Comparison of ENCODE assay signal across 1 cellular context in the genomic region with DNA sequence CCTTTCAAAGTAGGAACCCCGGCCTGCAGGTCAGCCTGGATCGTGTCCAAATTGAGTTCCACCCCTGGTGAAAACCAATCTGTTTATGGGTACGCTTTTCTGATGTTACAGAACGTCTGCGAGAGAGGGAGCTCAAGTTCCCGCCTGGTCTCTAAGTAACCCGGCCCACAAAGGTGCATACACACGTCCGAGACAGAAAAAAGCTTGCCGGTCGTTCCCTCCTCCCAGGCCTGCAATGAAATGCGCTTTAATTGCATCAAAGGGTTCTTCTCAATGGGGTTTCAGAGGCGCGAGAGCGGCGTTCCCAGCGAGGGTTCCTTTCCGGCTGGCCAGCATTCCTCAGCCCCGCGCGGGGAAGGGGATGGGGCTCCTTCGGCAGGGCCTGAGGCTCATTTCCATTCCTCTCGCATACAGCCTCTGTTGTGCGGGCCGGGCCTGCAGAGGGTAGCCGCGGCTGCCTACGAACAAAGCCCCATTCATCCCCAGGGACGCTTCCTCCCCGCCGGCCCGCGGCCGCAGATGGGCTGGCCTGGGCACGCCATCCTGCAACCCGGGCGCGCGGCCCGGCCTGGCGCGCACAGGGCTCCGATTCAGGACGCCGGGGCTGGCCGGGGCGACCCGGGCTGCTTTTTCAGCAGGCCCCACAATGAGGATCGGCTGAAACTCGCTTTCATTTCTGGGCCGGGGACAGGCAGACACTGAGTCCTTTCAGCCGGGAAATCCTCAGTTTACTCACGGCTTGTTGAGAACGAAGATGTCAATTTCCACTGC.
TF ChIP-seq lines count a peak whose summit lies in the region.

No MANE protein-coding gene starts in this region.

TF ChIP-seq in HepG2, 621 proteins besides CTCF, POLR2A, EP300 and RAD21 (continued from another document and continues in another):
- TF ChIP-seq, protein P1, sequence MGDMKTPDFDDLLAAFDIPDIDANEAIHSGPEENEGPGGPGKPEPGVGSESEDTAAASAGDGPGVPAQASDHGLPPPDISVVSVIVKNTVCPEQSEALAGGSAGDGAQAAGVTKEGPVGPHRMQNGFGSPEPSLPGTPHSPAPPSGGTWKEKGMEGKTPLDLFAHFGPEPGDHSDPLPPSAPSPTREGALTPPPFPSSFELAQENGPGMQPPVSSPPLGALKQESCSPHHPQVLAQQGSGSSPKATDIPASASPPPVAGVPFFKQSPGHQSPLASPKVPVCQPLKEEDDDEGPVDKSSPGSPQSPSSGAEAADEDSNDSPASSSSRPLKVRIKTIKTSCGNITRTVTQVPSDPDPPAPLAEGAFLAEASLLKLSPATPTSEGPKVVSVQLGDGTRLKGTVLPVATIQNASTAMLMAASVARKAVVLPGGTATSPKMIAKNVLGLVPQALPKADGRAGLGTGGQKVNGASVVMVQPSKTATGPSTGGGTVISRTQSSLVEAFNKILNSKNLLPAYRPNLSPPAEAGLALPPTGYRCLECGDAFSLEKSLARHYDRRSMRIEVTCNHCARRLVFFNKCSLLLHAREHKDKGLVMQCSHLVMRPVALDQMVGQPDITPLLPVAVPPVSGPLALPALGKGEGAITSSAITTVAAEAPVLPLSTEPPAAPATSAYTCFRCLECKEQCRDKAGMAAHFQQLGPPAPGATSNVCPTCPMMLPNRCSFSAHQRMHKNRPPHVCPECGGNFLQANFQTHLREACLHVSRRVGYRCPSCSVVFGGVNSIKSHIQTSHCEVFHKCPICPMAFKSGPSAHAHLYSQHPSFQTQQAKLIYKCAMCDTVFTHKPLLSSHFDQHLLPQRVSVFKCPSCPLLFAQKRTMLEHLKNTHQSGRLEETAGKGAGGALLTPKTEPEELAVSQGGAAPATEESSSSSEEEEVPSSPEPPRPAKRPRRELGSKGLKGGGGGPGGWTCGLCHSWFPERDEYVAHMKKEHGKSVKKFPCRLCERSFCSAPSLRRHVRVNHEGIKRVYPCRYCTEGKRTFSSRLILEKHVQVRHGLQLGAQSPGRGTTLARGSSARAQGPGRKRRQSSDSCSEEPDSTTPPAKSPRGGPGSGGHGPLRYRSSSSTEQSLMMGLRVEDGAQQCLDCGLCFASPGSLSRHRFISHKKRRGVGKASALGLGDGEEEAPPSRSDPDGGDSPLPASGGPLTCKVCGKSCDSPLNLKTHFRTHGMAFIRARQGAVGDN (CRISPR knock-in tag; IDR thresholded peaks at IDR 0.05): peak; percentile 88
- TF ChIP-seq ZSCAN12 (CRISPR knock-in tag; IDR thresholded peaks at IDR 0.05) (no peak), MTF1 (CRISPR knock-in tag; IDR thresholded peaks at IDR 0.05) (0 out of 2 replicates have a peak, but pooled peaks have one; percentile 64), ZFAT (CRISPR knock-in tag; conservative IDR thresholded peaks at IDR 0.05) (0 out of 2 replicates have a peak, but pooled peaks have one; percentile 32), MAFK (conservative IDR thresholded peaks at IDR 0.05 in 1 of 2, IDR thresholded peaks at IDR 0.05 in 1 of 2; ENCODE audit: low read length in 2 of 2) (no peak), ZNF207 (IDR thresholded peaks at IDR 0.05; ENCODE audit: borderline replicate concordance) (no peak), ARNTL (CRISPR knock-in tag; IDR thresholded peaks at IDR 0.05) (no peak), ZNF766 (CRISPR knock-in tag; IDR thresholded peaks at IDR 0.05; ENCODE audit: borderline replicate concordance) (no peak), HMGA1 (CRISPR knock-in tag; conservative IDR thresholded peaks at IDR 0.05) (no peak), ZNF891 (CRISPR knock-in tag; IDR thresholded peaks at IDR 0.05) (peak; percentile 36), HES4 (CRISPR knock-in tag; IDR thresholded peaks at IDR 0.05; ENCODE audit: borderline replicate concordance) (peak; percentile 42; the same call in 1 of the 2 replicates), POLR2AphosphoS5 (IDR thresholded peaks at IDR 0.05; ENCODE audit: low read depth, low read length) (peak; percentile 44), SRY (CRISPR knock-in tag; IDR thresholded peaks at IDR 0.05) (peak; percentile 40; the same call in 1 of the 2 replicates), SALL1 (CRISPR knock-in tag; IDR thresholded peaks at IDR 0.05) (peak; percentile 49), KAT7 (CRISPR knock-in tag; IDR thresholded peaks at IDR 0.05; ENCODE audit: borderline replicate concordance) (no peak), FIP1L1 (IDR thresholded peaks at IDR 0.05; ENCODE audit: borderline replicate concordance, insufficient read depth, low read depth, low read length) (0 out of 2 replicates have a peak, but pooled peaks have one; percentile 46), KDM2A (CRISPR knock-in tag; IDR thresholded peaks at IDR 0.05; ENCODE audit: borderline replicate concordance, low read depth) (peak; percentile 68), ZNF709 (CRISPR knock-in tag; IDR thresholded peaks at IDR 0.05) (no peak), HDAC1 (CRISPR knock-in tag; IDR thresholded peaks at IDR 0.05) (no peak), ATRX (CRISPR knock-in tag; IDR thresholded peaks at IDR 0.05; ENCODE audit: borderline replicate concordance) (no peak), SPEN (CRISPR knock-in tag; IDR thresholded peaks at IDR 0.05; ENCODE audit: low read depth) (peak; percentile 65), ZNF558 (CRISPR knock-in tag; IDR thresholded peaks at IDR 0.05; ENCODE audit: borderline replicate concordance) (no peak), ZNF17 (CRISPR knock-in tag; IDR thresholded peaks at IDR 0.05) (no peak), REXO4 (CRISPR knock-in tag; IDR thresholded peaks at IDR 0.05; ENCODE audit: borderline replicate concordance) (0 out of 2 replicates have a peak, but pooled peaks have one; percentile 16), ZNF354B (CRISPR knock-in tag; IDR thresholded peaks at IDR 0.05) (no peak), TOE1 (CRISPR knock-in tag; IDR thresholded peaks at IDR 0.05) (no peak; the same call in 1 of the 2 replicates), KLF16 (CRISPR knock-in tag; IDR thresholded peaks at IDR 0.05) (no peak), SRSF9 (IDR thresholded peaks at IDR 0.05; ENCODE audit: borderline replicate concordance, insufficient read depth, low read depth, low read length, poor library complexity, severe bottlenecking) (no peak), ZIK1 (CRISPR knock-in tag; IDR thresholded peaks at IDR 0.05; ENCODE audit: borderline replicate concordance, low read depth) (no peak), BORCS8-MEF2B (CRISPR knock-in tag; IDR thresholded peaks at IDR 0.05) (peak; percentile 25; the same call in 1 of the 2 replicates), JUNB (CRISPR knock-in tag; IDR thresholded peaks at IDR 0.05; ENCODE audit: borderline replicate concordance) (no peak), HNRNPLL (IDR thresholded peaks at IDR 0.05; ENCODE audit: low read depth, low read length, poor library complexity, severe bottlenecking) (peak; percentile 75), REPIN1 (CRISPR knock-in tag; IDR thresholded peaks at IDR 0.05; ENCODE audit: borderline replicate concordance, low read depth) (peak; percentile 68; the same call in 1 of the 2 replicates), GLI4 (CRISPR knock-in tag; IDR thresholded peaks at IDR 0.05; ENCODE audit: borderline replicate concordance) (no peak)
- TF ChIP-seq, protein P2, sequence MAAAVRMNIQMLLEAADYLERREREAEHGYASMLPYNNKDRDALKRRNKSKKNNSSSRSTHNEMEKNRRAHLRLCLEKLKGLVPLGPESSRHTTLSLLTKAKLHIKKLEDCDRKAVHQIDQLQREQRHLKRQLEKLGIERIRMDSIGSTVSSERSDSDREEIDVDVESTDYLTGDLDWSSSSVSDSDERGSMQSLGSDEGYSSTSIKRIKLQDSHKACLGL (CRISPR knock-in tag; IDR thresholded peaks at IDR 0.05): 0 out of 2 replicates have a peak, but pooled peaks have one; percentile 40
- TF ChIP-seq, protein P3, sequence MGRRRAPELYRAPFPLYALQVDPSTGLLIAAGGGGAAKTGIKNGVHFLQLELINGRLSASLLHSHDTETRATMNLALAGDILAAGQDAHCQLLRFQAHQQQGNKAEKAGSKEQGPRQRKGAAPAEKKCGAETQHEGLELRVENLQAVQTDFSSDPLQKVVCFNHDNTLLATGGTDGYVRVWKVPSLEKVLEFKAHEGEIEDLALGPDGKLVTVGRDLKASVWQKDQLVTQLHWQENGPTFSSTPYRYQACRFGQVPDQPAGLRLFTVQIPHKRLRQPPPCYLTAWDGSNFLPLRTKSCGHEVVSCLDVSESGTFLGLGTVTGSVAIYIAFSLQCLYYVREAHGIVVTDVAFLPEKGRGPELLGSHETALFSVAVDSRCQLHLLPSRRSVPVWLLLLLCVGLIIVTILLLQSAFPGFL (CRISPR knock-in tag; IDR thresholded peaks at IDR 0.05): no peak
- TF ChIP-seq, protein P4, sequence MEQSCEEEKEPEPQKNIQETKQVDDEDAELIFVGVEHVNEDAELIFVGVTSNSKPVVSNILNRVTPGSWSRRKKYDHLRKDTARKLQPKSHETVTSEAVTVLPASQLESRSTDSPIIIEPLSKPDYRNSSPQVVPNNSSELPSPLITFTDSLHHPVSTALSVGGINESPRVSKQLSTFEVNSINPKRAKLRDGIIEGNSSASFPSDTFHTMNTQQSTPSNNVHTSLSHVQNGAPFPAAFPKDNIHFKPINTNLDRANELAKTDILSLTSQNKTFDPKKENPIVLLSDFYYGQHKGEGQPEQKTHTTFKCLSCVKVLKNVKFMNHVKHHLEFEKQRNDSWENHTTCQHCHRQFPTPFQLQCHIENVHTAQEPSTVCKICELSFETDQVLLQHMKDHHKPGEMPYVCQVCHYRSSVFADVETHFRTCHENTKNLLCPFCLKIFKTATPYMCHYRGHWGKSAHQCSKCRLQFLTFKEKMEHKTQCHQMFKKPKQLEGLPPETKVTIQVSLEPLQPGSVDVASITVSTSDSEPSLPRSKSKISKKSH (CRISPR knock-in tag; IDR thresholded peaks at IDR 0.05; ENCODE audit: borderline replicate concordance): peak; percentile 44; the same call in 1 of the 2 replicates
- TF ChIP-seq, protein P5, sequence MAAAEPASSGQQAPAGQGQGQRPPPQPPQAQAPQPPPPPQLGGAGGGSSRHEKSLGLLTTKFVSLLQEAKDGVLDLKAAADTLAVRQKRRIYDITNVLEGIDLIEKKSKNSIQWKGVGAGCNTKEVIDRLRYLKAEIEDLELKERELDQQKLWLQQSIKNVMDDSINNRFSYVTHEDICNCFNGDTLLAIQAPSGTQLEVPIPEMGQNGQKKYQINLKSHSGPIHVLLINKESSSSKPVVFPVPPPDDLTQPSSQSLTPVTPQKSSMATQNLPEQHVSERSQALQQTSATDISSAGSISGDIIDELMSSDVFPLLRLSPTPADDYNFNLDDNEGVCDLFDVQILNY (CRISPR knock-in tag; conservative IDR thresholded peaks at IDR 0.05): 0 out of 2 replicates have a peak, but pooled peaks have one; percentile 16
- TF ChIP-seq, protein P6, sequence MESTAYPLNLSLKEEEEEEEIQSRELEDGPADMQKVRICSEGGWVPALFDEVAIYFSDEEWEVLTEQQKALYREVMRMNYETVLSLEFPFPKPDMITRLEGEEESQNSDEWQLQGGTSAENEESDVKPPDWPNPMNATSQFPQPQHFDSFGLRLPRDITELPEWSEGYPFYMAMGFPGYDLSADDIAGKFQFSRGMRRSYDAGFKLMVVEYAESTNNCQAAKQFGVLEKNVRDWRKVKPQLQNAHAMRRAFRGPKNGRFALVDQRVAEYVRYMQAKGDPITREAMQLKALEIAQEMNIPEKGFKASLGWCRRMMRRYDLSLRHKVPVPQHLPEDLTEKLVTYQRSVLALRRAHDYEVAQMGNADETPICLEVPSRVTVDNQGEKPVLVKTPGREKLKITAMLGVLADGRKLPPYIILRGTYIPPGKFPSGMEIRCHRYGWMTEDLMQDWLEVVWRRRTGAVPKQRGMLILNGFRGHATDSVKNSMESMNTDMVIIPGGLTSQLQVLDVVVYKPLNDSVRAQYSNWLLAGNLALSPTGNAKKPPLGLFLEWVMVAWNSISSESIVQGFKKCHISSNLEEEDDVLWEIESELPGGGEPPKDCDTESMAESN (CRISPR knock-in tag; conservative IDR thresholded peaks at IDR 0.05): peak; percentile 76; the same call in 1 of the 2 replicates
- TF ChIP-seq, protein P7, sequence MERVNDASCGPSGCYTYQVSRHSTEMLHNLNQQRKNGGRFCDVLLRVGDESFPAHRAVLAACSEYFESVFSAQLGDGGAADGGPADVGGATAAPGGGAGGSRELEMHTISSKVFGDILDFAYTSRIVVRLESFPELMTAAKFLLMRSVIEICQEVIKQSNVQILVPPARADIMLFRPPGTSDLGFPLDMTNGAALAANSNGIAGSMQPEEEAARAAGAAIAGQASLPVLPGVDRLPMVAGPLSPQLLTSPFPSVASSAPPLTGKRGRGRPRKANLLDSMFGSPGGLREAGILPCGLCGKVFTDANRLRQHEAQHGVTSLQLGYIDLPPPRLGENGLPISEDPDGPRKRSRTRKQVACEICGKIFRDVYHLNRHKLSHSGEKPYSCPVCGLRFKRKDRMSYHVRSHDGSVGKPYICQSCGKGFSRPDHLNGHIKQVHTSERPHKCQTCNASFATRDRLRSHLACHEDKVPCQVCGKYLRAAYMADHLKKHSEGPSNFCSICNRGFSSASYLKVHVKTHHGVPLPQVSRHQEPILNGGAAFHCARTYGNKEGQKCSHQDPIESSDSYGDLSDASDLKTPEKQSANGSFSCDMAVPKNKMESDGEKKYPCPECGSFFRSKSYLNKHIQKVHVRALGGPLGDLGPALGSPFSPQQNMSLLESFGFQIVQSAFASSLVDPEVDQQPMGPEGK (CRISPR knock-in tag; IDR thresholded peaks at IDR 0.05): peak; percentile 56; the same call in 1 of the 2 replicates
- TF ChIP-seq, protein P8, sequence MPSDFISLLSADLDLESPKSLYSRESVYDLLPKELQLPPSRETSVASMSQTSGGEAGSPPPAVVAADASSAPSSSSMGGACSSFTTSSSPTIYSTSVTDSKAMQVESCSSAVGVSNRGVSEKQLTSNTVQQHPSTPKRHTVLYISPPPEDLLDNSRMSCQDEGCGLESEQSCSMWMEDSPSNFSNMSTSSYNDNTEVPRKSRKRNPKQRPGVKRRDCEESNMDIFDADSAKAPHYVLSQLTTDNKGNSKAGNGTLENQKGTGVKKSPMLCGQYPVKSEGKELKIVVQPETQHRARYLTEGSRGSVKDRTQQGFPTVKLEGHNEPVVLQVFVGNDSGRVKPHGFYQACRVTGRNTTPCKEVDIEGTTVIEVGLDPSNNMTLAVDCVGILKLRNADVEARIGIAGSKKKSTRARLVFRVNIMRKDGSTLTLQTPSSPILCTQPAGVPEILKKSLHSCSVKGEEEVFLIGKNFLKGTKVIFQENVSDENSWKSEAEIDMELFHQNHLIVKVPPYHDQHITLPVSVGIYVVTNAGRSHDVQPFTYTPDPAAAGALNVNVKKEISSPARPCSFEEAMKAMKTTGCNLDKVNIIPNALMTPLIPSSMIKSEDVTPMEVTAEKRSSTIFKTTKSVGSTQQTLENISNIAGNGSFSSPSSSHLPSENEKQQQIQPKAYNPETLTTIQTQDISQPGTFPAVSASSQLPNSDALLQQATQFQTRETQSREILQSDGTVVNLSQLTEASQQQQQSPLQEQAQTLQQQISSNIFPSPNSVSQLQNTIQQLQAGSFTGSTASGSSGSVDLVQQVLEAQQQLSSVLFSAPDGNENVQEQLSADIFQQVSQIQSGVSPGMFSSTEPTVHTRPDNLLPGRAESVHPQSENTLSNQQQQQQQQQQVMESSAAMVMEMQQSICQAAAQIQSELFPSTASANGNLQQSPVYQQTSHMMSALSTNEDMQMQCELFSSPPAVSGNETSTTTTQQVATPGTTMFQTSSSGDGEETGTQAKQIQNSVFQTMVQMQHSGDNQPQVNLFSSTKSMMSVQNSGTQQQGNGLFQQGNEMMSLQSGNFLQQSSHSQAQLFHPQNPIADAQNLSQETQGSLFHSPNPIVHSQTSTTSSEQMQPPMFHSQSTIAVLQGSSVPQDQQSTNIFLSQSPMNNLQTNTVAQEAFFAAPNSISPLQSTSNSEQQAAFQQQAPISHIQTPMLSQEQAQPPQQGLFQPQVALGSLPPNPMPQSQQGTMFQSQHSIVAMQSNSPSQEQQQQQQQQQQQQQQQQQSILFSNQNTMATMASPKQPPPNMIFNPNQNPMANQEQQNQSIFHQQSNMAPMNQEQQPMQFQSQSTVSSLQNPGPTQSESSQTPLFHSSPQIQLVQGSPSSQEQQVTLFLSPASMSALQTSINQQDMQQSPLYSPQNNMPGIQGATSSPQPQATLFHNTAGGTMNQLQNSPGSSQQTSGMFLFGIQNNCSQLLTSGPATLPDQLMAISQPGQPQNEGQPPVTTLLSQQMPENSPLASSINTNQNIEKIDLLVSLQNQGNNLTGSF (CRISPR knock-in tag; IDR thresholded peaks at IDR 0.05): peak; percentile 68; the same call in 1 of the 2 replicates
